ENCODE assay signal across 16 cellular contexts in genomic region chr2:219384083-219384713, GRCh38. TPM values are rescaled to one million over a fixed set of nuclear protein-coding genes. Genes with fewer than 3 reads are reported as not detected.
"Had no signal": no experiment of that assay in that cellular context is flagged by ENCODE, and none has a peak within 500 bp of the region (broad histone marks: within the 10 kb centered on the region; RNA-seq: fewer than 3 reads in every experiment).

No MANE protein-coding gene starts in this region.

- H3K27me3 Mint-ChIP-seq: activated CD4-positive, alpha-beta memory T cell treated with anti-CD3 and anti-CD28 coated beads, Interleukin-2, amount 10 ng/mL, durations not matched to agents 7 days and 5 days; activated CD4-positive, alpha-beta T cell treated with anti-CD3 and anti-CD28 coated beads for 36 hours had no signal

- ATAC-seq: activated CD4-positive, alpha-beta T cell treated with anti-CD3 and anti-CD28 coated beads for 36 hours; heart left ventricle had no signal

- H3K4me3 Mint-ChIP-seq: activated CD4-positive, alpha-beta T cell treated with anti-CD3 and anti-CD28 coated beads for 36 hours had no signal

- H3K4me3 ChIP-seq: coronary artery, heart left ventricle, smooth muscle cell, tibial nerve had no signal

- DNase-seq: activated CD4-positive, alpha-beta memory T cell treated with anti-CD3 and anti-CD28 coated beads, Interleukin-2, amount 10 ng/mL, durations not matched to agents 7 days and 5 days; activated CD4-positive, alpha-beta T cell treated with anti-CD3 and anti-CD28 coated beads for 36 hours; activated naive CD4-positive, alpha-beta T cell treated with Interleukin-2 at 50 U/mL for 16 hours; caudate nucleus; effector CD4-positive, alpha-beta T cell; heart left ventricle; kidney glomerular epithelial cell; midbrain; posterior cingulate gyrus had no signal

- H3K27ac ChIP-seq: coronary artery, tibial nerve had no signal

- H3K9me3 Mint-ChIP-seq: activated CD4-positive, alpha-beta memory T cell treated with anti-CD3 and anti-CD28 coated beads, Interleukin-2, amount 10 ng/mL, durations not matched to agents 7 days and 5 days; activated T-helper 1 cell treated with anti-CD3 and anti-CD28 coated beads, Interleukin-12 subunit alpha, Interleukin-12 subunit beta, Interleukin-2, Interleukin-4 antibody, amounts not matched to agents 30 ng/mL and 10 ng/mL and 1 ng/mL, durations not matched to agents 14 hours and 24 hours and 36 hours; T-helper 2 cell treated with Interferon-gamma antibody and Interleukin-4, amounts not matched to agents 5 μg/mL and 100 μg/mL, for 36 hours had no signal

- H3K27me3 ChIP-seq: heart left ventricle, tibial nerve had no signal

- H3K27ac Mint-ChIP-seq: activated CD4-positive, alpha-beta T cell treated with anti-CD3 and anti-CD28 coated beads for 36 hours; T-helper 2 cell treated with Interferon-gamma antibody and Interleukin-4, amounts not matched to agents 5 μg/mL and 100 μg/mL, for 36 hours had no signal

- H3K4me2 ChIP-seq: smooth muscle cell had no signal

- H3K9me3 ChIP-seq: heart left ventricle, tibial nerve had no signal

RNA-seq across cellular contexts. Expression of gene DES, which starts 34.0 kb away (rescaled TPM):
- total RNA-seq: activated CD4-positive, alpha-beta memory T cell treated with anti-CD3 and anti-CD28 coated beads, Interleukin-2, amount 10 ng/mL, durations not matched to agents 7 days and 5 days; activated CD4-positive, alpha-beta T cell treated with anti-CD3 and anti-CD28 coated beads for 36 hours; activated T-helper 1 cell treated with anti-CD3 and anti-CD28 coated beads, Interleukin-12 subunit alpha, Interleukin-12 subunit beta, Interleukin-2, Interleukin-4 antibody, amounts not matched to agents 30 ng/mL and 10 ng/mL and 1 ng/mL, durations not matched to agents 14 hours and 24 hours and 36 hours had no signal

RNA-seq across cellular contexts. Expression of gene RESP18, which starts 51.7 kb away (rescaled TPM):
- total RNA-seq: activated CD4-positive, alpha-beta memory T cell treated with anti-CD3 and anti-CD28 coated beads, Interleukin-2, amount 10 ng/mL, durations not matched to agents 7 days and 5 days; activated CD4-positive, alpha-beta T cell treated with anti-CD3 and anti-CD28 coated beads for 36 hours; activated T-helper 1 cell treated with anti-CD3 and anti-CD28 coated beads, Interleukin-12 subunit alpha, Interleukin-12 subunit beta, Interleukin-2, Interleukin-4 antibody, amounts not matched to agents 30 ng/mL and 10 ng/mL and 1 ng/mL, durations not matched to agents 14 hours and 24 hours and 36 hours; fibroblast of lung; heart left ventricle; lower leg skin; smooth muscle cell; tibial nerve had no signal
